10 cellular contexts compared by ENCODE assay signal in genomic region chr14:91361236-91361811, GRCh38. TPM values are rescaled to one million over a fixed set of nuclear protein-coding genes. Genes with fewer than 3 reads are reported as not detected.
DNase-seq lines count a peak whose midpoint lies in the region; ATAC-seq and TF ChIP-seq lines count a peak whose summit lies in the region.
"Had no signal": no experiment of that assay in that cellular context is flagged by ENCODE, and none has a peak within 500 bp of the region (broad histone marks: within the 10 kb centered on the region; RNA-seq: fewer than 3 reads in every experiment).

No MANE protein-coding gene starts in this region.

- H3K27ac ChIP-seq in right atrium auricular region: no peak overlapping the region

- ATAC-seq in left ventricle myocardium superior (peak; percentile 32), GM18511 (IDR thresholded peaks at IDR 0.05; ENCODE audit: unreplicated experiment) (no peak)
- ATAC-seq: sciatic nerve had no signal

- no peak overlapping the region for H3K4me3 ChIP-seq in right atrium auricular region

- TF ChIP-seq CTCF in right atrium auricular region (IDR thresholded peaks at IDR 0.05): no peak

- no peak for DNase-seq in left ventricle myocardium superior
- DNase-seq in right atrium auricular region (ENCODE audit: low spot score): no peak
- DNase-seq in SKM-1 (lab: John Stamatoyannopoulos, UW; ENCODE audit: unreplicated experiment): peak; percentile 64
- DNase-seq in iris pigment epithelial cell (ENCODE audit: low read depth): peak; percentile 95
- DNase-seq in ureter (ENCODE audit: low spot score): peak; percentile 71
- no peak for DNase-seq in NCI-H2107 (lab: John Stamatoyannopoulos, UW)
- DNase-seq in hypothalamus (lab: John Stamatoyannopoulos, UW): no peak
- DNase-seq: stimulated activated naive CD4-positive, alpha-beta T cell had no signal

- H3K9me3 ChIP-seq in right atrium auricular region: no peaks in the 10 kb centered on the region

- no peaks in the 10 kb centered on the region for H3K36me3 ChIP-seq in right atrium auricular region

- H3K4me1 ChIP-seq in right atrium auricular region: no peaks in the 10 kb centered on the region

- intact Hi-C loops in left ventricle myocardium superior (cut with micrococcal nuclease): no loop called here

- no peaks in the 10 kb centered on the region for H3K27me3 ChIP-seq in right atrium auricular region

RNA-seq across cellular contexts. Expression of gene CCDC88C, which starts 56.3 kb away (rescaled TPM):
- total RNA-seq in left ventricle myocardium superior (3.2 TPM), right atrium auricular region (1 to 10 TPM; 4.0 to 4.4 TPM), ureter (49.0 TPM)

Comparison
In these comparisons a context has a peak if more than half of its experiments do, and no peak if none do; other contexts are left out.
1. DNase-seq: peak in SKM-1 (single experiment), iris pigment epithelial cell (single experiment) and ureter (single experiment); none in left ventricle myocardium superior (single experiment), right atrium auricular region (single experiment), NCI-H2107 (single experiment) and hypothalamus (0 of 51).